In genomic region chr7:119413314-119413805, GRCh38 we compare ENCODE assay signal across 2 cellular contexts.
TF ChIP-seq lines count a peak whose summit lies in the region.

No MANE protein-coding gene starts in this region.

TF ChIP-seq in SK-N-SH, 30 proteins besides CTCF, POLR2A, EP300 and RAD21 (continued from another document):
- TF ChIP-seq, protein P1, sequence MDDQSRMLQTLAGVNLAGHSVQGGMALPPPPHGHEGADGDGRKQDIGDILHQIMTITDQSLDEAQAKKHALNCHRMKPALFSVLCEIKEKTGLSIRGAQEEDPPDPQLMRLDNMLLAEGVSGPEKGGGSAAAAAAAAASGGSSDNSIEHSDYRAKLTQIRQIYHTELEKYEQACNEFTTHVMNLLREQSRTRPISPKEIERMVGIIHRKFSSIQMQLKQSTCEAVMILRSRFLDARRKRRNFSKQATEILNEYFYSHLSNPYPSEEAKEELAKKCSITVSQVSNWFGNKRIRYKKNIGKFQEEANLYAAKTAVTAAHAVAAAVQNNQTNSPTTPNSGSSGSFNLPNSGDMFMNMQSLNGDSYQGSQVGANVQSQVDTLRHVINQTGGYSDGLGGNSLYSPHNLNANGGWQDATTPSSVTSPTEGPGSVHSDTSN (IDR thresholded peaks at IDR 0.05), result no peak
- TF ChIP-seq JUND (IDR thresholded peaks at IDR 0.05) (no peak), GATA2 (CRISPR knock-in tag; IDR thresholded peaks at IDR 0.05) (no peak)

TF ChIP-seq in SK-N-SH treated with all-trans-retinoic acid at 6 μM for 48 hours, 23 proteins besides CTCF, POLR2A, EP300 and RAD21 (continued from another document):
- TF ChIP-seq, protein P2, sequence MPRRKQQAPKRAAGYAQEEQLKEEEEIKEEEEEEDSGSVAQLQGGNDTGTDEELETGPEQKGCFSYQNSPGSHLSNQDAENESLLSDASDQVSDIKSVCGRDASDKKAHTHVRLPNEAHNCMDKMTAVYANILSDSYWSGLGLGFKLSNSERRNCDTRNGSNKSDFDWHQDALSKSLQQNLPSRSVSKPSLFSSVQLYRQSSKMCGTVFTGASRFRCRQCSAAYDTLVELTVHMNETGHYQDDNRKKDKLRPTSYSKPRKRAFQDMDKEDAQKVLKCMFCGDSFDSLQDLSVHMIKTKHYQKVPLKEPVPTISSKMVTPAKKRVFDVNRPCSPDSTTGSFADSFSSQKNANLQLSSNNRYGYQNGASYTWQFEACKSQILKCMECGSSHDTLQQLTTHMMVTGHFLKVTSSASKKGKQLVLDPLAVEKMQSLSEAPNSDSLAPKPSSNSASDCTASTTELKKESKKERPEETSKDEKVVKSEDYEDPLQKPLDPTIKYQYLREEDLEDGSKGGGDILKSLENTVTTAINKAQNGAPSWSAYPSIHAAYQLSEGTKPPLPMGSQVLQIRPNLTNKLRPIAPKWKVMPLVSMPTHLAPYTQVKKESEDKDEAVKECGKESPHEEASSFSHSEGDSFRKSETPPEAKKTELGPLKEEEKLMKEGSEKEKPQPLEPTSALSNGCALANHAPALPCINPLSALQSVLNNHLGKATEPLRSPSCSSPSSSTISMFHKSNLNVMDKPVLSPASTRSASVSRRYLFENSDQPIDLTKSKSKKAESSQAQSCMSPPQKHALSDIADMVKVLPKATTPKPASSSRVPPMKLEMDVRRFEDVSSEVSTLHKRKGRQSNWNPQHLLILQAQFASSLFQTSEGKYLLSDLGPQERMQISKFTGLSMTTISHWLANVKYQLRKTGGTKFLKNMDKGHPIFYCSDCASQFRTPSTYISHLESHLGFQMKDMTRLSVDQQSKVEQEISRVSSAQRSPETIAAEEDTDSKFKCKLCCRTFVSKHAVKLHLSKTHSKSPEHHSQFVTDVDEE (CRISPR knock-in tag; IDR thresholded peaks at IDR 0.05), result no peak
- no peak for TF ChIP-seq ZNF565 (CRISPR knock-in tag; conservative IDR thresholded peaks at IDR 0.05; ENCODE audit: low read depth)
- TF ChIP-seq POU6F1 (CRISPR knock-in tag; IDR thresholded peaks at IDR 0.05; ENCODE audit: borderline replicate concordance, low read depth), result no peak
- TF ChIP-seq, protein P3, sequence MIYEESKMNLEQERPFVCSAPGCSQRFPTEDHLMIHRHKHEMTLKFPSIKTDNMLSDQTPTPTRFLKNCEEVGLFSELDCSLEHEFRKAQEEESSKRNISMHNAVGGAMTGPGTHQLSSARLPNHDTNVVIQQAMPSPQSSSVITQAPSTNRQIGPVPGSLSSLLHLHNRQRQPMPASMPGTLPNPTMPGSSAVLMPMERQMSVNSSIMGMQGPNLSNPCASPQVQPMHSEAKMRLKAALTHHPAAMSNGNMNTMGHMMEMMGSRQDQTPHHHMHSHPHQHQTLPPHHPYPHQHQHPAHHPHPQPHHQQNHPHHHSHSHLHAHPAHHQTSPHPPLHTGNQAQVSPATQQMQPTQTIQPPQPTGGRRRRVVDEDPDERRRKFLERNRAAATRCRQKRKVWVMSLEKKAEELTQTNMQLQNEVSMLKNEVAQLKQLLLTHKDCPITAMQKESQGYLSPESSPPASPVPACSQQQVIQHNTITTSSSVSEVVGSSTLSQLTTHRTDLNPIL (CRISPR knock-in tag; IDR thresholded peaks at IDR 0.05; ENCODE audit: low read depth), result no peak
- TF ChIP-seq ISL1 (CRISPR knock-in tag; IDR thresholded peaks at IDR 0.05), result no peak
- TF ChIP-seq TOX (CRISPR knock-in tag; IDR thresholded peaks at IDR 0.05; ENCODE audit: borderline replicate concordance), result no peak
- TF ChIP-seq, protein P4, sequence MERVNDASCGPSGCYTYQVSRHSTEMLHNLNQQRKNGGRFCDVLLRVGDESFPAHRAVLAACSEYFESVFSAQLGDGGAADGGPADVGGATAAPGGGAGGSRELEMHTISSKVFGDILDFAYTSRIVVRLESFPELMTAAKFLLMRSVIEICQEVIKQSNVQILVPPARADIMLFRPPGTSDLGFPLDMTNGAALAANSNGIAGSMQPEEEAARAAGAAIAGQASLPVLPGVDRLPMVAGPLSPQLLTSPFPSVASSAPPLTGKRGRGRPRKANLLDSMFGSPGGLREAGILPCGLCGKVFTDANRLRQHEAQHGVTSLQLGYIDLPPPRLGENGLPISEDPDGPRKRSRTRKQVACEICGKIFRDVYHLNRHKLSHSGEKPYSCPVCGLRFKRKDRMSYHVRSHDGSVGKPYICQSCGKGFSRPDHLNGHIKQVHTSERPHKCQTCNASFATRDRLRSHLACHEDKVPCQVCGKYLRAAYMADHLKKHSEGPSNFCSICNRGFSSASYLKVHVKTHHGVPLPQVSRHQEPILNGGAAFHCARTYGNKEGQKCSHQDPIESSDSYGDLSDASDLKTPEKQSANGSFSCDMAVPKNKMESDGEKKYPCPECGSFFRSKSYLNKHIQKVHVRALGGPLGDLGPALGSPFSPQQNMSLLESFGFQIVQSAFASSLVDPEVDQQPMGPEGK (CRISPR knock-in tag; IDR thresholded peaks at IDR 0.05; ENCODE audit: borderline replicate concordance), result no peak
- TF ChIP-seq ZNF70 (CRISPR knock-in tag; IDR thresholded peaks at IDR 0.05), result no peak
- TF ChIP-seq ESRRG (CRISPR knock-in tag; IDR thresholded peaks at IDR 0.05), result no peak
- no peak for TF ChIP-seq PPARA (CRISPR knock-in tag; IDR thresholded peaks at IDR 0.05; ENCODE audit: borderline replicate concordance)
- TF ChIP-seq RARB (CRISPR knock-in tag; IDR thresholded peaks at IDR 0.05), result no peak
- TF ChIP-seq ZFP30 (CRISPR knock-in tag; IDR thresholded peaks at IDR 0.05), result no peak
